In genomic region chr9:117073539-117074336, GRCh38 we compare ENCODE assay signal across 8 cellular contexts.
DNase-seq lines count a peak whose midpoint lies in the region; ATAC-seq and TF ChIP-seq lines count a peak whose summit lies in the region.

No MANE protein-coding gene starts in this region.

- DNase-seq in COLO668 (lab: John Stamatoyannopoulos, UW; ENCODE audit: unreplicated experiment): peak; percentile 60
- peak; percentile 55 for DNase-seq in GM20000 (ENCODE audit: low spot score)
- peak; percentile 67 for DNase-seq in OCI-M1 (lab: John Stamatoyannopoulos, UW)
- peak; percentile 33 for DNase-seq in globus pallidus (ENCODE audit: low spot score)
- DNase-seq in activated T-cell treated with anti-CD3 and anti-CD28 coated beads for 4 hours: no peak
- DNase-seq in left colon: no peak

- peak; percentile 10 for TF ChIP-seq CTCF in GM20000 (IDR thresholded peaks at IDR 0.05; ENCODE audit: extremely low read depth, missing control alignments)

- ATAC-seq in GM18867 (IDR thresholded peaks at IDR 0.05; ENCODE audit: unreplicated experiment): no peak
- no peak for ATAC-seq in GM19395 (IDR thresholded peaks at IDR 0.05; ENCODE audit: unreplicated experiment)
- no peak for ATAC-seq in left colon

- intact Hi-C loops in left colon (cut with DNase I, micrococcal nuclease): no loop called here

Comparison
In these comparisons a context has a peak if more than half of its experiments do, and no peak if none do; other contexts are left out.
1. DNase-seq: peak in COLO668 (single experiment), GM20000 (single experiment), OCI-M1 (single experiment) and globus pallidus (single experiment); none in activated T-cell treated with anti-CD3 and anti-CD28 coated beads for 4 hours (single experiment) and left colon (0 of 2).